24 cellular contexts compared by ENCODE assay signal in genomic region chr7:37585064-37585463, GRCh38.
DNase-seq lines count a peak whose midpoint lies in the region; ATAC-seq and TF ChIP-seq lines count a peak whose summit lies in the region.
"Had no signal": no experiment of that assay in that cellular context is flagged by ENCODE, and none has a peak within 500 bp of the region (broad histone marks: within the 10 kb centered on the region; RNA-seq: fewer than 3 reads in every experiment).

No MANE protein-coding gene starts in this region.

- no peaks in the 10 kb centered on the region for H3K27me3 ChIP-seq in HL-60 (ENCODE audit: insufficient read depth, poor library complexity, severe bottlenecking)
- H3K27me3 ChIP-seq in lung (ENCODE audit: control insufficient read depth, insufficient read depth): no peaks in the 10 kb centered on the region

- no peaks in the 10 kb centered on the region for H3K36me3 Mint-ChIP-seq in progenitor cell of endocrine pancreas (ENCODE audit: insufficient read depth)
- H3K36me3 Mint-ChIP-seq: CD4-positive, CD25-positive, alpha-beta regulatory T cell had no signal

- H3K36me3 ChIP-seq in lung (ENCODE audit: control insufficient read depth in 2 of 2, insufficient read depth in 2 of 2, low read length in 2 of 2): no peaks in the 10 kb centered on the region

- no peaks in the 10 kb centered on the region for H3K9me3 ChIP-seq in lung (ENCODE audit: control insufficient read depth in 2 of 2, insufficient read depth in 1 of 2, low read length in 1 of 2)

- TF ChIP-seq CTCF in HL-60 (IDR thresholded peaks at IDR 0.05; ENCODE audit: insufficient read depth, low read length) (no peak), lung (IDR thresholded peaks at IDR 0.05; ENCODE audit: control extremely low read depth, extremely low read depth) (no peak), progenitor cell of endocrine pancreas (IDR thresholded peaks at IDR 0.05; ENCODE audit: unreplicated experiment) (no peak)

- peak; percentile 47 for ATAC-seq in lung (ENCODE audit: insufficient read depth, low FRiP score)
- no peak for ATAC-seq in GM21528 (IDR thresholded peaks at IDR 0.05; ENCODE audit: low FRiP score, unreplicated experiment)
- ATAC-seq in HG02623 (IDR thresholded peaks at IDR 0.05; ENCODE audit: unreplicated experiment): no peak
- ATAC-seq: GM23338, Right ventricle myocardium inferior had no signal

- peak; percentile 28 to 41 for DNase-seq in HL-60 (ENCODE audit: low read depth in 1 of 2, low spot score in 1 of 2)
- DNase-seq in SKM-1 (lab: John Stamatoyannopoulos, UW; ENCODE audit: unreplicated experiment): peak; percentile 52
- no peak for DNase-seq in lung (ENCODE audit: low spot score)
- no peak for DNase-seq in progenitor cell of endocrine pancreas (ENCODE audit: low spot score, unreplicated experiment)
- DNase-seq in head of caudate nucleus: no peak
- DNase-seq: CD4-positive, CD25-positive, alpha-beta regulatory T cell; DMS153; H9; HFFc6; Kasumi-1; NCI-H1048; NCI-H1417; NCI-H1694 treated with DMSO at 0.1 percent for 48 hours; NCI-H2081; NCI-H2227 treated with DMSO at 0.1 percent for 48 hours; NCI-H526 treated with DMSO at 0.1 percent for 48 hours; PC-9; SW 1271 had no signal

- no peaks in the 10 kb centered on the region for H3K4me1 Mint-ChIP-seq in progenitor cell of endocrine pancreas (ENCODE audit: low read depth)
- H3K4me1 Mint-ChIP-seq: B cell; CD4-positive, CD25-positive, alpha-beta regulatory T cell; GM23338; H9 had no signal

- no peaks in the 10 kb centered on the region for H3K9me3 Mint-ChIP-seq in progenitor cell of endocrine pancreas (ENCODE audit: low read depth)
- H3K9me3 Mint-ChIP-seq: GM23338; H9; T-helper 1 cell treated with Interleukin-12 subunit alpha and Interleukin-12 subunit beta and Interleukin-4 antibody, amounts not matched to agents 30 μg/mL and 1 μg/mL, for 36 hours had no signal

- no peaks in the 10 kb centered on the region for H3K27me3 Mint-ChIP-seq in progenitor cell of endocrine pancreas

- H3K27ac ChIP-seq in HL-60 (replicated peaks) (peak overlapping the region; percentile 62), lung (ENCODE audit: low read depth in 1 of 2, low read length in 1 of 2) (no peak overlapping the region)
- H3K27ac ChIP-seq: PC-9 had no signal

- H3K27ac Mint-ChIP-seq in progenitor cell of endocrine pancreas: no peak overlapping the region
- H3K27ac Mint-ChIP-seq: B cell; CD4-positive, CD25-positive, alpha-beta regulatory T cell; GM23338; HFFc6; T-helper 1 cell treated with Interleukin-12 subunit alpha and Interleukin-12 subunit beta and Interleukin-4 antibody, amounts not matched to agents 30 μg/mL and 1 μg/mL, for 36 hours had no signal

- no peak overlapping the region for H3K4me3 ChIP-seq in HL-60 (replicated peaks; ENCODE audit: insufficient read depth, low read length)
- H3K4me3 ChIP-seq in lung: no peak overlapping the region
- H3K4me3 ChIP-seq: GM23338, PC-9 had no signal

- H3K4me1 ChIP-seq in lung (ENCODE audit: control insufficient read depth in 2 of 2, insufficient read depth in 2 of 2, low read length in 2 of 2): no peaks in the 10 kb centered on the region

- intact Hi-C loops in head of caudate nucleus (cut with DNase I): no loop called here

- H3K4me3 Mint-ChIP-seq in progenitor cell of endocrine pancreas (ENCODE audit: low read depth): no peak overlapping the region
- H3K4me3 Mint-ChIP-seq: B cell; CD4-positive, CD25-positive, alpha-beta regulatory T cell; GM23338; H9; HFFc6; T-helper 1 cell treated with Interleukin-12 subunit alpha and Interleukin-12 subunit beta and Interleukin-4 antibody, amounts not matched to agents 30 μg/mL and 1 μg/mL, for 36 hours had no signal

Comparison
In these comparisons a context has a peak if more than half of its experiments do, and no peak if none do; other contexts are left out.
1. DNase-seq: peak in HL-60 (2 of 2) and SKM-1 (single experiment); none in lung (single experiment), progenitor cell of endocrine pancreas (single experiment) and head of caudate nucleus (0 of 42).